22 cellular contexts compared by ENCODE assay signal in genomic region chr19:2743099-2743498, GRCh38. TPM values are rescaled to one million over a fixed set of nuclear protein-coding genes. Genes with fewer than 3 reads are reported as not detected.
DNase-seq lines count a peak whose midpoint lies in the region; ATAC-seq, FAIRE-seq and TF ChIP-seq lines count a peak whose summit lies in the region.
"Had no signal": no experiment of that assay in that cellular context is flagged by ENCODE, and none has a peak within 500 bp of the region (broad histone marks: within the 10 kb centered on the region; RNA-seq: fewer than 3 reads in every experiment).

No MANE protein-coding gene starts in this region.

- no peak overlapping the region for H3K9ac ChIP-seq in K562 (ENCODE audit: insufficient read depth in 1 of 2, low read depth in 2 of 2, low read length in 2 of 2)
- H3K9ac ChIP-seq: GM23248 had no signal

- no peaks in the 10 kb centered on the region for H4K20me1 ChIP-seq in K562 (replicated peaks; ENCODE audit: control insufficient read depth, insufficient read depth, low read length)

- TF ChIP-seq RAD21 in K562 (CRISPR knock-in tag; conservative IDR thresholded peaks at IDR 0.05 in 1 of 2, IDR thresholded peaks at IDR 0.05 in 1 of 2): no peak

- H2AFZ ChIP-seq in K562 (ENCODE audit: low read depth, low read length): no peak overlapping the region
- H2AFZ ChIP-seq: GM23248 had no signal

- in situ Hi-C loops in K562 (cut with MboI): no loop called here

- H3K4me2 ChIP-seq in K562 (ENCODE audit: insufficient read depth, low read length): no peak overlapping the region

- H3K4me1 ChIP-seq in K562 (replicated peaks in 1 of 2; ENCODE audit: control insufficient read depth in 2 of 2, insufficient read depth in 2 of 2, low read length in 2 of 2): peaks cover 4 to 11% of the 10 kb centered on the region in 2 experiments; a peak in 3 of 5 replicates
- H3K4me1 ChIP-seq: BE2C, HAP-1 had no signal

- 5% methylated on average over 8 of the region's 8 CpGs for WGBS in K562 (ENCODE audit: insufficient coverage, low coverage, missing lambda C conversion rate)

- H3K27me3 ChIP-seq in K562 (ENCODE audit: control insufficient read depth in 2 of 2, insufficient read depth in 2 of 2, low read length in 2 of 2): peaks cover 18 to 36% of the 10 kb centered on the region in 2 experiments; a peak in 4 of 5 replicates
- H3K27me3 ChIP-seq: BE2C had no signal

- BruUV-seq in K562 (replicated peaks; lab: Mats Ljungman, UMichigan): no TSS peak

- peak; percentile 36 for FAIRE-seq in GM12892 (lab: Jason Lieb, UNC)
- no peak for FAIRE-seq in K562 (lab: Jason Lieb, UNC)
- FAIRE-seq: GM12891, GM18507 had no signal

- DNase-seq in GM12892 (ENCODE audit: insufficient read length): no peak
- DNase-seq in K562 (ENCODE audit: extremely low read depth in 1 of 4, low spot score in 3 of 4): peak in 1 of 4 experiments; percentile 43
- peak in 34 of 42 donors; percentile 20 to 84 (median 62) for DNase-seq in head of caudate nucleus
- peak; percentile 80 for DNase-seq in putamen (ENCODE audit: low spot score)
- no peak for DNase-seq in NCI-H446 treated with DMSO at 0.1 percent for 48 hours (lab: John Stamatoyannopoulos, UW)
- no peak for DNase-seq in T1000 (lab: John Stamatoyannopoulos, UW)
- DNase-seq in NCI-H69 (lab: John Stamatoyannopoulos, UW): no peak
- DNase-seq in HuH-7.5 (ENCODE audit: low spot score): no peak
- DNase-seq: BE2C; C1 segment of cervical spinal cord; CD4-positive, CD25-positive, alpha-beta regulatory T cell; CD8-positive, alpha-beta memory T cell; COR-L47; DMS 273 treated with DMSO at 0.1 percent for 48 hours; DMS53; DND-41; EL; GM23248 had no signal

- H3K9me1 ChIP-seq in K562 (ENCODE audit: control insufficient read depth, insufficient read depth, low read length): no peaks in the 10 kb centered on the region

- TF ChIP-seq CTCF in K562 (IDR thresholded peaks at IDR 0.05 in 2 of 3, conservative IDR thresholded peaks at IDR 0.05 in 1 of 3; ENCODE audit: insufficient read depth in 2 of 3, low read depth in 1 of 3, low read length in 3 of 3): peak; percentile 30 to 47 (median 44); a peak in 4 of 6 replicates

- intact Hi-C loops in K562 (cut with micrococcal nuclease): no loop called here
- intact Hi-C loops in head of caudate nucleus (cut with DNase I): loop anchor here (5.0 kb wide), 2 partner anchors 41 to 91 kb away; partner anchors contain the start of gene GNG7

- peaks cover 16% of the 10 kb centered on the region for H3K79me2 ChIP-seq in K562 (ENCODE audit: control insufficient read depth, insufficient read depth, low read length)

- TF ChIP-seq EP300 in K562 (IDR thresholded peaks at IDR 0.05; ENCODE audit: low read length): no peak

- POLR2A ChIA-PET in K562 (lab: Yijun Ruan, JAX): no interaction called here

- no peak for TF ChIP-seq POLR2A in GM12892 (IDR thresholded peaks at IDR 0.05; ENCODE audit: low read depth, low read length)
- TF ChIP-seq POLR2A in K562 (conservative IDR thresholded peaks at IDR 0.05): no peak

- no peak overlapping the region for H3K27ac ChIP-seq in K562 (ENCODE audit: extremely low read depth, low read depth, low read length)
- H3K27ac ChIP-seq: GM23248 had no signal

- CTCF ChIA-PET in K562 (lab: Yijun Ruan, JAX; ENCODE audit: low intra/inter-chr PET ratio): no interaction called here

- H3K9me3 ChIP-seq in K562 (replicated peaks; ENCODE audit: control insufficient read depth, insufficient read depth, low read depth, low read length): no peaks in the 10 kb centered on the region
- H3K9me3 ChIP-seq: BE2C, HAP-1 had no signal

- peaks cover 4% of the 10 kb centered on the region; the same call in 2 of the 3 replicates for H3K36me3 ChIP-seq in K562 (ENCODE audit: control insufficient read depth, insufficient read depth, low read length)
- H3K36me3 ChIP-seq: BE2C, HAP-1 had no signal

- no peak overlapping the region for H3K4me3 ChIP-seq in K562
- H3K4me3 ChIP-seq: GM23248, HAP-1 had no signal

- no peak for ATAC-seq in K562

RNA-seq across cellular contexts. Expression of gene SLC39A3, which starts 3.3 kb away (rescaled TPM):
- 25.2 TPM for polyA plus RNA-seq in GM12892 (2012; ENCODE audit: missing spikeins)
- 117 and 251 TPM in 2 replicates for total RNA-seq in K562 (2011; cell fraction: chromatin; rRNA removed; ENCODE audit: low replicate concordance)
- total RNA-seq in K562 (2011; cell fraction: nucleolus; rRNA removed): 298 and 302 TPM in 2 replicates
- 179 and 217 TPM in 2 replicates for total RNA-seq in K562 (2011; cell fraction: nucleoplasm; rRNA removed)
- total RNA-seq in K562 (2014; rRNA removed) (161 and 172 TPM in 2 replicates), K562 (2014; rRNA removed; fragmentation: Illumina TruSeq; extraction: Trizol) (58.6 and 93.5 TPM in 2 replicates), K562 (2015; rRNA removed; fragmentation: Illumina TruSeq; extraction: Trizol) (87.1 and 91.3 TPM in 2 replicates), K562 (2021) (149 and 152 TPM in 2 replicates)
- polyA plus RNA-seq in K562 (2011; rRNA removed) (127 and 145 TPM in 2 replicates), K562 (2014; fragmentation: Illumina TruSeq; extraction: Trizol) (215 and 268 TPM in 2 replicates), K562 (2014; fragmentation: Nextera tagmentation; extraction: Ambion mirVana) (1 to 10 TPM; 2.3 to 3.6 TPM), K562 (2014; rRNA removed) (165 and 173 TPM in 2 replicates)
- polyA plus RNA-seq in K562 (2011; cell fraction: cytosol; rRNA removed): 193 and 267 TPM in 2 replicates
- 120 and 140 TPM in 2 replicates for polyA plus RNA-seq in K562 (2011; cell fraction: nucleus; rRNA removed)
- 107 and 221 TPM in 2 replicates for polyA plus RNA-seq in K562 (2012)
- 62.5 and 83.9 TPM in 2 replicates for polyA minus RNA-seq in K562 (2011; rRNA and poly(A)+ RNA removed)
- 76.8 and 77.8 TPM in 2 replicates for polyA minus RNA-seq in K562 (2011; cell fraction: cytosol; rRNA and poly(A)+ RNA removed)
- polyA minus RNA-seq in K562 (2011; cell fraction: nucleus; rRNA and poly(A)+ RNA removed): 36.1 and 44.7 TPM in 2 replicates

RNA-seq across cellular contexts. Expression of gene DIRAS1, which starts 21.9 kb away (rescaled TPM):
- 0.42 TPM for polyA plus RNA-seq in GM12892 (2012; ENCODE audit: missing spikeins)
- total RNA-seq in K562 (2011; cell fraction: chromatin; rRNA removed; ENCODE audit: low replicate concordance): 5.2 and 12.7 TPM in 2 replicates
- total RNA-seq in K562 (2011; cell fraction: nucleolus; rRNA removed): 5.7 and 6.5 TPM in 2 replicates
- total RNA-seq in K562 (2011; cell fraction: nucleoplasm; rRNA removed): 4.3 and 5.3 TPM in 2 replicates
- total RNA-seq in K562 (2014; rRNA removed) (2.2 and 3.3 TPM in 2 replicates), K562 (2014; rRNA removed; fragmentation: Illumina TruSeq; extraction: Trizol) (2.3 TPM in 2 replicates), K562 (2015; rRNA removed; fragmentation: Illumina TruSeq; extraction: Trizol) (2.9 and 3.3 TPM in 2 replicates), K562 (2021) (12.0 and 12.8 TPM in 2 replicates)
- polyA plus RNA-seq in K562 (2011; rRNA removed) (7.3 and 12.0 TPM in 2 replicates), K562 (2014; fragmentation: Illumina TruSeq; extraction: Trizol) (3.8 and 4.9 TPM in 2 replicates), K562 (2014; fragmentation: Nextera tagmentation; extraction: Ambion mirVana) (under 1 TPM; 0.11 to 0.18 TPM), K562 (2014; rRNA removed) (4.7 and 6.0 TPM in 2 replicates)
- polyA plus RNA-seq in K562 (2011; cell fraction: cytosol; rRNA removed): 8.0 and 16.3 TPM in 2 replicates
- polyA plus RNA-seq in K562 (2011; cell fraction: nucleus; rRNA removed): 10.3 and 10.5 TPM in 2 replicates
- polyA plus RNA-seq in K562 (2012): 5.1 and 7.3 TPM in 2 replicates
- 10.2 and 11.4 TPM in 2 replicates for polyA minus RNA-seq in K562 (2011; rRNA and poly(A)+ RNA removed)
- polyA minus RNA-seq in K562 (2011; cell fraction: cytosol; rRNA and poly(A)+ RNA removed): 8.0 and 8.7 TPM in 2 replicates
- polyA minus RNA-seq in K562 (2011; cell fraction: nucleus; rRNA and poly(A)+ RNA removed): 1.8 and 2.6 TPM in 2 replicates
- total RNA-seq: CD4-positive, CD25-positive, alpha-beta regulatory T cell; HT-29 had no signal
- polyA plus RNA-seq: CD4-positive, CD25-positive, alpha-beta regulatory T cell; CD8-positive, alpha-beta memory T cell had no signal

RNA-seq across cellular contexts. Expression of gene SGTA, which starts 40.0 kb away (rescaled TPM):
- polyA plus RNA-seq in GM12892 (2012; ENCODE audit: missing spikeins): 28.2 TPM
- total RNA-seq in K562 (2011; cell fraction: chromatin; rRNA removed; ENCODE audit: low replicate concordance): 53.5 and 114 TPM in 2 replicates
- total RNA-seq in K562 (2011; cell fraction: nucleolus; rRNA removed): 73.2 and 78.7 TPM in 2 replicates
- 57.0 and 59.8 TPM in 2 replicates for total RNA-seq in K562 (2011; cell fraction: nucleoplasm; rRNA removed)
- 73.2 and 106 TPM in 2 replicates for total RNA-seq in K562 (2014; rRNA removed)
- 16.2 and 18.1 TPM in 2 replicates for total RNA-seq in K562 (2014; rRNA removed; fragmentation: Illumina TruSeq; extraction: Trizol)
- total RNA-seq in K562 (2015; rRNA removed; fragmentation: Illumina TruSeq; extraction: Trizol): 49.9 and 50.8 TPM in 2 replicates
- 106 and 110 TPM in 2 replicates for total RNA-seq in K562 (2021)
- 44.5 and 67.3 TPM in 2 replicates for polyA plus RNA-seq in K562 (2011; rRNA removed)
- polyA plus RNA-seq in K562 (2011; cell fraction: cytosol; rRNA removed): 73.0 and 146 TPM in 2 replicates
- polyA plus RNA-seq in K562 (2011; cell fraction: nucleus; rRNA removed): 65.8 and 104 TPM in 2 replicates
- polyA plus RNA-seq in K562 (2012): 77.3 and 87.1 TPM in 2 replicates
- polyA plus RNA-seq in K562 (2014; fragmentation: Illumina TruSeq; extraction: Trizol): 72.3 and 101 TPM in 2 replicates
- 1 to 10 TPM; 1.4 to 4.8 TPM for polyA plus RNA-seq in K562 (2014; fragmentation: Nextera tagmentation; extraction: Ambion mirVana)
- 87.3 and 89.9 TPM in 2 replicates for polyA plus RNA-seq in K562 (2014; rRNA removed)
- 10.3 and 19.1 TPM in 2 replicates for polyA minus RNA-seq in K562 (2011; rRNA and poly(A)+ RNA removed)
- 38.4 and 40.7 TPM in 2 replicates for polyA minus RNA-seq in K562 (2011; cell fraction: cytosol; rRNA and poly(A)+ RNA removed)
- polyA minus RNA-seq in K562 (2011; cell fraction: nucleus; rRNA and poly(A)+ RNA removed): 17.5 and 20.0 TPM in 2 replicates

RNA-seq across cellular contexts. Expression of gene GNG7, which starts 40.6 kb away (rescaled TPM):
- polyA plus RNA-seq in GM12892 (2012; ENCODE audit: missing spikeins): 7.9 TPM
- total RNA-seq in K562 (2011; cell fraction: chromatin; rRNA removed; ENCODE audit: low replicate concordance): 0.09 and 0.16 TPM in 2 replicates
- under 0.01 and 0.13 TPM in 2 replicates for total RNA-seq in K562 (2011; cell fraction: nucleolus; rRNA removed)
- 0.15 TPM in 1 of 2 replicates, not detected in the other for total RNA-seq in K562 (2011; cell fraction: nucleoplasm; rRNA removed)
- total RNA-seq in K562 (2014; rRNA removed) (0.09 TPM in 1 of 2 replicates, not detected in the other), K562 (2014; rRNA removed; fragmentation: Illumina TruSeq; extraction: Trizol) (0.04 TPM in 1 of 2 replicates, not detected in the other), K562 (2015; rRNA removed; fragmentation: Illumina TruSeq; extraction: Trizol) (0.04 TPM in 2 replicates), K562 (2021) (0.11 and 0.20 TPM in 2 replicates)
- polyA plus RNA-seq in K562 (2011; rRNA removed) (0.08 and 0.12 TPM in 2 replicates), K562 (2014; fragmentation: Illumina TruSeq; extraction: Trizol) (0.04 TPM in 2 replicates), K562 (2014; fragmentation: Nextera tagmentation; extraction: Ambion mirVana) (under 1 TPM in 1 of 2 experiments, not detected in 1; 0.01 TPM), K562 (2014; rRNA removed) (0.07 TPM in 1 of 2 replicates, not detected in the other)
- 0.15 and 0.27 TPM in 2 replicates for polyA plus RNA-seq in K562 (2011; cell fraction: cytosol; rRNA removed)
- polyA plus RNA-seq in K562 (2011; cell fraction: nucleus; rRNA removed): 0.04 and 0.22 TPM in 2 replicates
- 0.10 and 0.53 TPM in 2 replicates for polyA plus RNA-seq in K562 (2012)
- 0.03 TPM in 1 of 2 replicates, not detected in the other for polyA minus RNA-seq in K562 (2011; rRNA and poly(A)+ RNA removed)
- polyA minus RNA-seq in K562 (2011; cell fraction: cytosol; rRNA and poly(A)+ RNA removed): not detected in 2 replicates
- not detected in 2 replicates for polyA minus RNA-seq in K562 (2011; cell fraction: nucleus; rRNA and poly(A)+ RNA removed)

RNA-seq across cellular contexts. Expression of gene THOP1, which starts 42.2 kb away (rescaled TPM):
- polyA plus RNA-seq in GM12892 (2012; ENCODE audit: missing spikeins): 82.9 TPM
- 161 and 433 TPM in 2 replicates for total RNA-seq in K562 (2011; cell fraction: chromatin; rRNA removed; ENCODE audit: low replicate concordance)
- total RNA-seq in K562 (2011; cell fraction: nucleolus; rRNA removed): 163 and 178 TPM in 2 replicates
- total RNA-seq in K562 (2011; cell fraction: nucleoplasm; rRNA removed): 128 and 148 TPM in 2 replicates
- total RNA-seq in K562 (2014; rRNA removed) (255 and 325 TPM in 2 replicates), K562 (2014; rRNA removed; fragmentation: Illumina TruSeq; extraction: Trizol) (43.6 and 58.2 TPM in 2 replicates), K562 (2015; rRNA removed; fragmentation: Illumina TruSeq; extraction: Trizol) (97.6 and 106 TPM in 2 replicates), K562 (2021) (193 and 203 TPM in 2 replicates)
- polyA plus RNA-seq in K562 (2011; rRNA removed) (96.1 and 122 TPM in 2 replicates), K562 (2014; fragmentation: Illumina TruSeq; extraction: Trizol) (77.3 and 106 TPM in 2 replicates), K562 (2014; fragmentation: Nextera tagmentation; extraction: Ambion mirVana) (1 to 10 TPM; 1.3 to 2.0 TPM), K562 (2014; rRNA removed) (174 and 181 TPM in 2 replicates)
- 93.4 and 185 TPM in 2 replicates for polyA plus RNA-seq in K562 (2011; cell fraction: cytosol; rRNA removed)
- 299 and 377 TPM in 2 replicates for polyA plus RNA-seq in K562 (2011; cell fraction: nucleus; rRNA removed)
- polyA plus RNA-seq in K562 (2012): 128 and 152 TPM in 2 replicates
- 65.6 and 91.6 TPM in 2 replicates for polyA minus RNA-seq in K562 (2011; rRNA and poly(A)+ RNA removed)
- 90.0 and 90.6 TPM in 2 replicates for polyA minus RNA-seq in K562 (2011; cell fraction: cytosol; rRNA and poly(A)+ RNA removed)
- polyA minus RNA-seq in K562 (2011; cell fraction: nucleus; rRNA and poly(A)+ RNA removed): 35.1 and 68.2 TPM in 2 replicates

Comparison
In these comparisons a context has a peak if more than half of its experiments do, and no peak if none do; other contexts are left out.
1. DNase-seq: peak in head of caudate nucleus (34 of 42) and putamen (single experiment); none in GM12892 (single experiment), NCI-H446 treated with DMSO at 0.1 percent for 48 hours (single experiment), T1000 (single experiment), NCI-H69 (single experiment) and HuH-7.5 (single experiment).